ENCODE assay signal across 15 cellular contexts in the genomic region with DNA sequence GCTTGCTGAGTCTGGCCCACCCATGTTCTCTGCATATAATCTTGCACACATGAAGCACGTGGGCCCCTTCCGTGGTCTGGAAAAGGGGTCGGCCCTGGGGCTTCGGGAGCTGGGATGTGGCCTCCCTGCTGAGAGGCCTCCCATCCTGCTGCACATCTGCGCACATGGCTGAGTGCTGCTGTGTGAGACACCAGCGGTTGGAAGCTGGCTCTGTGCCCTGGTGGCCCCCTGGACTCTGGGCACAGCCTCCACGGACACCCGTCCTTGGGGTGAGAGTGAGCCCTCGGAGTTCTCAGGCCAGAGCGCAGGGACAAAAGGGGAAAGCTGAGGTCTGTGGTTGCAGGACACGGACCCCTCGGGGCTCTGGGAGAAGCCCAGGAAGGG.
DNase-seq lines count a peak whose midpoint lies in the region; ATAC-seq lines count a peak whose summit lies in the region.
"Had no signal": no experiment of that assay in that cellular context is flagged by ENCODE, and none has a peak within 500 bp of the region (broad histone marks: within the 10 kb centered on the region; RNA-seq: fewer than 3 reads in every experiment).

No MANE protein-coding gene starts in this region.

- DNase-seq in NCI-H1417 (lab: John Stamatoyannopoulos, UW) (peak in 2 of 3 experiments; percentile 45 to 58), NCI-H1417 treated with DMSO at 0.1 percent for 48 hours (lab: John Stamatoyannopoulos, UW) (no peak), adipocyte (ENCODE audit: low read depth) (peak; percentile 25), left ventricle myocardium superior (peak; percentile 64), OCI-M1 (lab: John Stamatoyannopoulos, UW) (no peak)
- DNase-seq: 8988T; activated CD4-positive, alpha-beta T cell treated with anti-CD3 and anti-CD28 coated beads for 1 hour; activated naive CD8-positive, alpha-beta T cell treated with anti-CD3 and anti-CD28 coated beads, Interleukin-2, amount 10 ng/mL, durations not matched to agents 7 days and 5 days; mammary epithelial cell; T-cell had no signal

- H3K4me3 ChIP-seq in adipocyte (ENCODE audit: low read length) (no peak overlapping the region), skeletal muscle tissue (ENCODE audit: low read length in 3 of 3) (no peak overlapping the region)
- H3K4me3 ChIP-seq: HAP-1, neural progenitor cell had no signal

- H3K4me1 ChIP-seq in adipocyte (ENCODE audit: control insufficient read depth, insufficient read depth, low read length), result peaks cover 20% of the 10 kb centered on the region
- peaks cover 44 to 68% (median 61%) of the 10 kb centered on the region in 3 donors for H3K4me1 ChIP-seq in skeletal muscle tissue (ENCODE audit: control insufficient read depth in 3 of 3, insufficient read depth in 3 of 3, low read length in 3 of 3)
- H3K4me1 ChIP-seq: HAP-1 had no signal

- no peak overlapping the region for H3K27ac ChIP-seq in skeletal muscle tissue (ENCODE audit: low read depth, low read length)
- H3K27ac ChIP-seq: neural progenitor cell had no signal

- intact Hi-C loops in left ventricle myocardium superior (cut with micrococcal nuclease), result no loop called here

- peak; percentile 6 for ATAC-seq in left ventricle myocardium superior
- no peak for ATAC-seq in GM18868 (IDR thresholded peaks at IDR 0.05; ENCODE audit: unreplicated experiment)
- ATAC-seq in HG03025 (IDR thresholded peaks at IDR 0.05; ENCODE audit: low FRiP score, unreplicated experiment), result no peak

- H3K9me3 ChIP-seq in adipocyte (ENCODE audit: control insufficient read depth, low read length) (no peaks in the 10 kb centered on the region), skeletal muscle tissue (ENCODE audit: control insufficient read depth in 3 of 3, low read length in 3 of 3) (no peaks in the 10 kb centered on the region)

- H3K9ac ChIP-seq in adipocyte (ENCODE audit: low read length) (peak overlapping the region; percentile 30), skeletal muscle tissue (ENCODE audit: low read depth in 1 of 3, low read length in 3 of 3) (peak overlapping the region in 2 of 3 donors; percentile 45 to 62)
- H3K9ac ChIP-seq: neural progenitor cell had no signal

- H3K36me3 ChIP-seq in adipocyte (ENCODE audit: control insufficient read depth, insufficient read depth, low read length, severe bottlenecking) (peaks cover 11% of the 10 kb centered on the region), skeletal muscle tissue (ENCODE audit: control insufficient read depth in 3 of 3, insufficient read depth in 3 of 3, low read length in 3 of 3) (peaks cover 0 to 2% (median 0%) of the 10 kb centered on the region in 3 donors)
- H3K36me3 ChIP-seq: HAP-1, neural progenitor cell had no signal

- H3K27me3 ChIP-seq in adipocyte (replicated peaks; ENCODE audit: control insufficient read depth, insufficient read depth, low read length) (no peaks in the 10 kb centered on the region), skeletal muscle tissue (ENCODE audit: control insufficient read depth in 3 of 3, insufficient read depth in 3 of 3, low read length in 3 of 3) (peaks cover 0 to 12% (median 4%) of the 10 kb centered on the region in 3 donors)
- H3K27me3 ChIP-seq: neural progenitor cell had no signal

Comparison
In these comparisons a context has a peak if more than half of its experiments do, and no peak if none do; other contexts are left out.
1. DNase-seq: peak in NCI-H1417 (2 of 3), adipocyte (single experiment) and left ventricle myocardium superior (single experiment); none in NCI-H1417 treated with DMSO at 0.1 percent for 48 hours (single experiment) and OCI-M1 (single experiment).